ENCODE assay signal across 22 cellular contexts in the genomic region with DNA sequence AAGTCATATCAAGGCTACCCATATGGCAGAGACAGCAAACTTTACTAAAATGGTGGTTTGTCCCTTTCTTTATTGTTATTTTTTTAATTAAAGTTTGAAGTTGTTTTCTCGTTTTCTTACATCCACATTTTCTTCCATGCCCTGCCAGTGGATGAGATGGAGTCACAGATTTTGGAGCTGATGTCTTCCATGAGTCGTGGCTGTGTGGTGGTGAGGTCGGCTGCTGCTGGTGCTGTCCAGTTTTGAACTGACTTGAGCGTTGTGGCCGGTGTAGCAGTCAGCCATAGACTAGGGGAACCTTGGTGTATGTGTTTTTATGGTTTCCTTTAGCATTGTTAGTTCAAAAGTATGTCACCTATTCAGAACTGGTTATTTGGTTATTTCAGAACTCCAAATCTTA.
"Had no signal": no experiment of that assay in that cellular context is flagged by ENCODE, and none has a peak within 500 bp of the region (broad histone marks: within the 10 kb centered on the region; RNA-seq: fewer than 3 reads in every experiment).

No MANE protein-coding gene starts in this region.

- H3K9me3 Mint-ChIP-seq: dendritic cell treated with granulocyte-macrophage colony-stimulating factor and Interleukin-4, amounts not matched to agents 40 ng/mL and 50 ng/mL, for 4 days; memory B cell; mesothelial cell of epicardium; natural killer cell treated with Interleukin-12 subunit alpha and Interleukin-12 subunit beta and Interleukin-15 and Interleukin-18, amount 100 ng/mL, for 72 hours; stimulated activated memory B cell treated with anti-CD40 and anti-IgM and Interleukin-4, amounts not matched to agents 10 μg/mL and 1 μg/mL and 100 μg/mL, for 72 hours; stimulated activated naive CD8-positive, alpha-beta T cell treated with anti-CD3 and anti-CD28 coated beads, Interleukin-15, Interleukin-2, amounts not matched to agents 100 ng/mL and 50 ng/mL, for 24 hours had no signal

- H3K4me3 Mint-ChIP-seq: dendritic cell treated with granulocyte-macrophage colony-stimulating factor and Interleukin-4, amounts not matched to agents 40 ng/mL and 50 ng/mL, for 4 days; memory B cell; mesothelial cell of epicardium; natural killer cell treated with Interleukin-12 subunit alpha and Interleukin-12 subunit beta and Interleukin-15 and Interleukin-18, amount 100 ng/mL, for 72 hours; stimulated activated memory B cell treated with anti-CD40 and anti-IgM and Interleukin-4, amounts not matched to agents 10 μg/mL and 1 μg/mL and 100 μg/mL, for 72 hours; stimulated activated naive CD8-positive, alpha-beta T cell treated with anti-CD3 and anti-CD28 coated beads, Interleukin-15, Interleukin-2, amounts not matched to agents 100 ng/mL and 50 ng/mL, for 24 hours had no signal

- H3K9me3 ChIP-seq: esophagus squamous epithelium, left ventricle myocardium inferior, lower lobe of right lung, psoas muscle, right lobe of liver, tibial artery, upper lobe of left lung, vagina had no signal

- H3K27ac Mint-ChIP-seq: dendritic cell treated with granulocyte-macrophage colony-stimulating factor and Interleukin-4, amounts not matched to agents 40 ng/mL and 50 ng/mL, for 4 days; memory B cell; mesothelial cell of epicardium; natural killer cell treated with Interleukin-12 subunit alpha and Interleukin-12 subunit beta and Interleukin-15 and Interleukin-18, amount 100 ng/mL, for 72 hours; stimulated activated memory B cell treated with anti-CD40 and anti-IgM and Interleukin-4, amounts not matched to agents 10 μg/mL and 1 μg/mL and 100 μg/mL, for 72 hours; stimulated activated naive CD8-positive, alpha-beta T cell treated with anti-CD3 and anti-CD28 coated beads, Interleukin-15, Interleukin-2, amounts not matched to agents 100 ng/mL and 50 ng/mL, for 24 hours had no signal

- H3K79me2 ChIP-seq: hepatocyte had no signal

- H3K4me1 Mint-ChIP-seq: memory B cell; mesothelial cell of epicardium; stimulated activated memory B cell treated with anti-CD40 and anti-IgM and Interleukin-4, amounts not matched to agents 10 μg/mL and 1 μg/mL and 100 μg/mL, for 72 hours had no signal

- H3K36me3 Mint-ChIP-seq: memory B cell; mesothelial cell of epicardium; natural killer cell treated with Interleukin-12 subunit alpha and Interleukin-12 subunit beta and Interleukin-15 and Interleukin-18, amount 100 ng/mL, for 72 hours; stimulated activated memory B cell treated with anti-CD40 and anti-IgM and Interleukin-4, amounts not matched to agents 10 μg/mL and 1 μg/mL and 100 μg/mL, for 72 hours had no signal

- H3K4me1 ChIP-seq: esophagus squamous epithelium, left ventricle myocardium inferior, lower lobe of right lung, psoas muscle, right lobe of liver, tibial artery, upper lobe of left lung, vagina had no signal

- H2AFZ ChIP-seq: hepatocyte had no signal

- FAIRE-seq: kidney had no signal

- H3K27ac ChIP-seq: esophagus squamous epithelium, hepatocyte, left ventricle myocardium inferior, lower lobe of right lung, psoas muscle, right lobe of liver, tibial artery, upper lobe of left lung, vagina had no signal

- H3K27me3 Mint-ChIP-seq: stimulated activated naive CD8-positive, alpha-beta T cell treated with anti-CD3 and anti-CD28 coated beads, Interleukin-15, Interleukin-2, amounts not matched to agents 100 ng/mL and 50 ng/mL, for 24 hours had no signal

- H3K36me3 ChIP-seq: esophagus squamous epithelium, left ventricle myocardium inferior, lower lobe of right lung, right lobe of liver, tibial artery, upper lobe of left lung, vagina had no signal

- ATAC-seq: left cardiac atrium; lower lobe of right lung; natural killer cell treated with Interleukin-12 subunit alpha and Interleukin-12 subunit beta and Interleukin-15 and Interleukin-18, amount 100 ng/mL, for 72 hours; psoas muscle; right lobe of liver; stimulated activated memory B cell treated with anti-CD40 and anti-IgM and Interleukin-4, amounts not matched to agents 10 μg/mL and 1 μg/mL and 100 μg/mL, for 72 hours had no signal

- H3K4me3 ChIP-seq: esophagus squamous epithelium, hepatocyte, left ventricle myocardium inferior, lower lobe of right lung, psoas muscle, right lobe of liver, tibial artery, upper lobe of left lung, vagina had no signal

- DNase-seq: esophagus squamous epithelium; foreskin melanocyte; head of caudate nucleus; kidney; left cardiac atrium; left ventricle myocardium inferior; lower lobe of right lung; occipital lobe; psoas muscle; retina; right lobe of liver; stimulated activated CD4-positive, alpha-beta T cell treated with anti-CD3 and anti-CD28 coated beads, Interleukin-4, amount 100 ng/mL, for 24 hours; tibial artery; upper lobe of left lung had no signal

- H3K27me3 ChIP-seq: esophagus squamous epithelium, hepatocyte, right lobe of liver, tibial artery, upper lobe of left lung, vagina had no signal

- H3K4me2 ChIP-seq: hepatocyte had no signal
